9 cellular contexts compared by ENCODE assay signal in genomic region chr14:74941676-74942097, GRCh38. TPM values are rescaled to one million over a fixed set of nuclear protein-coding genes. Genes with fewer than 3 reads are reported as not detected.
A peak's percentile ranks its signal among the peaks of the same experiment; 100 is the strongest.
DNase-seq lines count a peak whose midpoint lies in the region; ATAC-seq and TF ChIP-seq lines count a peak whose summit lies in the region.
"Had no signal": no experiment of that assay in that cellular context is flagged by ENCODE, and none has a peak within 500 bp of the region (broad histone marks: within the 10 kb centered on the region; RNA-seq: fewer than 3 reads in every experiment).

No MANE protein-coding gene starts in this region.

- peak; percentile 55 for DNase-seq in LHCN-M2 (ENCODE audit: low read depth)
- peak; percentile 49 for DNase-seq in activated CD8-positive, alpha-beta memory T cell treated with anti-CD3 and anti-CD28 coated beads, Interleukin-2, amount 50 U/mL, for 24 hours (ENCODE audit: extremely low read depth)
- peak; percentile 40 to 51 for DNase-seq in fibroblast of lung (ENCODE audit: low read depth in 2 of 2)
- peak in 7 of 10 donors; percentile 47 to 96 (median 74) for DNase-seq in posterior cingulate gyrus
- DNase-seq in uterus: peak; percentile 56 to 57
- DNase-seq in GM23338 (ENCODE audit: low spot score): no peak
- no peak for DNase-seq in LoVo (ENCODE audit: low spot score)

- H3K36me3 Mint-ChIP-seq in GM23338 (ENCODE audit: low read depth): no peaks in the 10 kb centered on the region

- no peak overlapping the region for H3K4me3 Mint-ChIP-seq in GM23338

- 0 out of 2 replicates have a peak, but pooled peaks cover 5% of the 10 kb centered on the region for H3F3A ChIP-seq in GM23338 (replicated peaks; ENCODE audit: low read depth)

- H3K9ac ChIP-seq in fibroblast of lung (ENCODE audit: insufficient read depth, low read length): no peak overlapping the region

- H3K36me3 ChIP-seq in fibroblast of lung (ENCODE audit: control insufficient read depth, insufficient read depth, low read length) (no peaks in the 10 kb centered on the region), uterus (no peaks in the 10 kb centered on the region), GM23338 (ENCODE audit: insufficient read depth) (no peaks in the 10 kb centered on the region)

- TF ChIP-seq POLR2A in uterus (IDR thresholded peaks at IDR 0.05): no peak

- ATAC-seq in GM19035 (IDR thresholded peaks at IDR 0.05; ENCODE audit: unreplicated experiment): peak; percentile 46
- ATAC-seq in GM23338: no peak

- H3K27me3 Mint-ChIP-seq in GM23338 (ENCODE audit: insufficient read depth, low read depth, poor library complexity): peaks cover 9% of the 10 kb centered on the region

- peaks cover 7% of the 10 kb centered on the region; the same call in 2 of the 3 replicates for H3K4me1 Mint-ChIP-seq in GM23338

- peak overlapping the region; percentile 58 for H2AFZ ChIP-seq in fibroblast of lung (ENCODE audit: low read length)
- no peak overlapping the region for H2AFZ ChIP-seq in GM23338

- no peaks in the 10 kb centered on the region for H4K20me1 ChIP-seq in fibroblast of lung (ENCODE audit: control insufficient read depth, extremely low read depth, insufficient read depth, low read length)
- no peaks in the 10 kb centered on the region for H4K20me1 ChIP-seq in GM23338 (replicated peaks; ENCODE audit: insufficient read depth)

- peaks cover 27% of the 10 kb centered on the region for H3K4me1 ChIP-seq in fibroblast of lung (ENCODE audit: control insufficient read depth, extremely low read depth, insufficient read depth, low read length)
- peaks cover 0 to 26% of the 10 kb centered on the region in 2 donors for H3K4me1 ChIP-seq in uterus
- peaks cover 4% of the 10 kb centered on the region; the same call in 1 of the 2 replicates for H3K4me1 ChIP-seq in GM23338 (ENCODE audit: insufficient read depth)

- H3K27ac ChIP-seq in fibroblast of lung (ENCODE audit: insufficient read depth, low read length): no peak overlapping the region
- peak overlapping the region; percentile 82 to 84 for H3K27ac ChIP-seq in uterus
- H3K27ac ChIP-seq in GM23338 (ENCODE audit: low read depth): no peak overlapping the region
- H3K27ac ChIP-seq: SK-N-MC had no signal

- no peaks in the 10 kb centered on the region for H3K9me2 ChIP-seq in GM23338 (ENCODE audit: insufficient read depth)

- intact Hi-C loops in posterior cingulate gyrus (cut with DNase I): no loop called here
- intact Hi-C loops in uterus (cut with DNase I; ENCODE audit: low total_unique reads): no loop called here

- TF ChIP-seq CTCF in fibroblast of lung (conservative IDR thresholded peaks at IDR 0.05 in 1 of 2, IDR thresholded peaks at IDR 0.05 in 1 of 2; ENCODE audit: low read depth in 1 of 2, low read length in 2 of 2) (no peak), uterus (IDR thresholded peaks at IDR 0.05) (no peak), GM23338 (conservative IDR thresholded peaks at IDR 0.05; ENCODE audit: low read depth in 2 of 2) (no peak)

- no peak overlapping the region for H3K4me3 ChIP-seq in fibroblast of lung (replicated peaks in 1 of 4; ENCODE audit: control extremely low read depth in 1 of 4, insufficient read depth in 1 of 4, low read depth in 3 of 4, low read length in 4 of 4)
- no peak overlapping the region for H3K4me3 ChIP-seq in uterus
- no peak overlapping the region for H3K4me3 ChIP-seq in GM23338
- H3K4me3 ChIP-seq: SK-N-MC had no signal

- no peaks in the 10 kb centered on the region for H3K9me3 ChIP-seq in fibroblast of lung (ENCODE audit: control insufficient read depth, insufficient read depth, low read depth, low read length)
- H3K9me3 ChIP-seq in uterus: no peaks in the 10 kb centered on the region

- H3K27ac Mint-ChIP-seq in GM23338: no peak overlapping the region

- H3K79me2 ChIP-seq in fibroblast of lung (ENCODE audit: control insufficient read depth, insufficient read depth, low read length) (no peaks in the 10 kb centered on the region), GM23338 (replicated peaks; ENCODE audit: insufficient read depth) (no peaks in the 10 kb centered on the region)

- no peaks in the 10 kb centered on the region for H3K27me3 ChIP-seq in fibroblast of lung (ENCODE audit: control insufficient read depth, insufficient read depth, low read length)
- no peaks in the 10 kb centered on the region for H3K27me3 ChIP-seq in uterus
- H3K27me3 ChIP-seq in GM23338 (ENCODE audit: insufficient read depth): no peaks in the 10 kb centered on the region

- H3K9me3 Mint-ChIP-seq in GM23338: no peaks in the 10 kb centered on the region; the same call in 2 of the 3 replicates

- H3K4me2 ChIP-seq in fibroblast of lung (ENCODE audit: extremely low read depth, insufficient read depth, low read length): peak overlapping the region; percentile 44
- no peak overlapping the region for H3K4me2 ChIP-seq in GM23338

RNA-seq across cellular contexts. Expression of gene PGF, which starts 13.7 kb away (rescaled TPM):
- 82.3 and 181 TPM in 2 replicates for total RNA-seq in LHCN-M2 (2014; rRNA removed)
- polyA plus RNA-seq in LHCN-M2 (2012): 25.9 TPM
- 4.6 and 7.6 TPM in 2 replicates for total RNA-seq in fibroblast of lung
- polyA plus RNA-seq in fibroblast of lung: 0.84 and 1.1 TPM in 2 replicates
- polyA plus RNA-seq in fibroblast of lung (2012): 2.1 and 2.4 TPM in 2 replicates
- polyA minus RNA-seq in fibroblast of lung (ENCODE audit: low replicate concordance): 0.52 and 4.4 TPM in 2 replicates
- 10 to 100 TPM in 2 of 4 donors, 1 to 10 TPM in 2; 2.7 to 32.4 (median 15.4) TPM for total RNA-seq in uterus
- total RNA-seq in GM23338 (2014; rRNA removed; shearing (Covaris generic)): 6.3 and 9.5 TPM in 2 replicates
- polyA plus RNA-seq in GM23338 (2016; fragmentation: Nextera tagmentation; extraction: Ambion mirVana): 2.9 and 5.1 TPM in 2 replicates

RNA-seq across cellular contexts. Expression of gene RPS6KL1, which starts 18.6 kb away (rescaled TPM):
- 0.80 and 1.9 TPM in 2 replicates for total RNA-seq in LHCN-M2 (2014; rRNA removed)
- polyA plus RNA-seq in LHCN-M2 (2012): 0.55 TPM
- total RNA-seq in fibroblast of lung: 0.26 and 1.2 TPM in 2 replicates
- 0.52 and 1.4 TPM in 2 replicates for polyA plus RNA-seq in fibroblast of lung
- 0.26 and 1.2 TPM in 2 replicates for polyA plus RNA-seq in fibroblast of lung (2012)
- polyA minus RNA-seq in fibroblast of lung (ENCODE audit: low replicate concordance): not detected in 2 replicates
- total RNA-seq in uterus: 10 to 100 TPM in 1 of 4 donors, 1 to 10 TPM in 1, under 1 TPM in 1, not detected in 1; 0.26 to 11.1 (median 3.0) TPM
- total RNA-seq in GM23338 (2014; rRNA removed; shearing (Covaris generic)): 6.5 and 11.6 TPM in 2 replicates
- polyA plus RNA-seq in GM23338 (2016; fragmentation: Nextera tagmentation; extraction: Ambion mirVana): 4.6 and 5.6 TPM in 2 replicates

RNA-seq across cellular contexts. Expression of gene DLST, which starts 60.0 kb away (rescaled TPM):
- 66.7 and 71.6 TPM in 2 replicates for total RNA-seq in LHCN-M2 (2014; rRNA removed)
- 70.9 TPM for polyA plus RNA-seq in LHCN-M2 (2012)
- 47.0 and 95.3 TPM in 2 replicates for total RNA-seq in fibroblast of lung
- polyA plus RNA-seq in fibroblast of lung: 214 and 236 TPM in 2 replicates
- 108 and 115 TPM in 2 replicates for polyA plus RNA-seq in fibroblast of lung (2012)
- polyA minus RNA-seq in fibroblast of lung (ENCODE audit: low replicate concordance): 204 and 217 TPM in 2 replicates
- 10 to 100 TPM; 31.8 to 77.2 (median 62.7) TPM for total RNA-seq in uterus
- total RNA-seq in GM23338 (2014; rRNA removed; shearing (Covaris generic)): 102 and 106 TPM in 2 replicates
- 11.2 TPM in 2 replicates for polyA plus RNA-seq in GM23338 (2016; fragmentation: Nextera tagmentation; extraction: Ambion mirVana)

Comparison
In these comparisons a context has a peak if more than half of its experiments do, and no peak if none do; other contexts are left out.
1. DNase-seq: peak in LHCN-M2 (single experiment), activated CD8-positive, alpha-beta memory T cell treated with anti-CD3 and anti-CD28 coated beads, Interleukin-2, amount 50 U/mL, for 24 hours (single experiment), fibroblast of lung (2 of 2), posterior cingulate gyrus (7 of 10) and uterus (2 of 2); none in GM23338 (single experiment) and LoVo (single experiment).
2. H3K27ac ChIP-seq: peak in uterus (2 of 2); none in fibroblast of lung (single experiment) and GM23338 (single experiment).